ENCODE assay signal across 13 cellular contexts in genomic region chr10:44628921-44629320, GRCh38.
DNase-seq lines count a peak whose midpoint lies in the region; ATAC-seq and TF ChIP-seq lines count a peak whose summit lies in the region.
"Had no signal": no experiment of that assay in that cellular context is flagged by ENCODE, and none has a peak within 500 bp of the region (broad histone marks: within the 10 kb centered on the region; RNA-seq: fewer than 3 reads in every experiment).

No MANE protein-coding gene starts in this region.

- no peaks in the 10 kb centered on the region; a peak in 1 of 5 replicates for H3K9me3 Mint-ChIP-seq in H9
- peaks cover 0 to 1% of the 10 kb centered on the region in 2 donors for H3K9me3 Mint-ChIP-seq in activated T-cell treated with anti-CD3 and anti-CD28 coated beads, Interleukin-2, amount 50 U/mL, for 72 hours
- H3K9me3 Mint-ChIP-seq: stimulated activated naive CD8-positive, alpha-beta T cell treated with anti-CD3 and anti-CD28 coated beads, Interleukin-15, Interleukin-2, amounts not matched to agents 100 ng/mL and 50 ng/mL, for 24 hours had no signal

- no peaks in the 10 kb centered on the region for H3K79me1 ChIP-seq in H9 (ENCODE audit: insufficient read depth, low read depth, low read length, poor library complexity, severe bottlenecking)

- peak overlapping the region in 1 of 3 experiments; percentile 79; a peak in 1 of 7 replicates for H3K27ac Mint-ChIP-seq in H9
- no peak overlapping the region for H3K27ac Mint-ChIP-seq in activated T-cell treated with anti-CD3 and anti-CD28 coated beads, Interleukin-2, amount 50 U/mL, for 72 hours
- H3K27ac Mint-ChIP-seq: stimulated activated naive CD8-positive, alpha-beta T cell treated with anti-CD3 and anti-CD28 coated beads, Interleukin-15, Interleukin-2, amounts not matched to agents 100 ng/mL and 50 ng/mL, for 24 hours had no signal

- H3K4me3 ChIP-seq in WERI-Rb-1 (ENCODE audit: low read depth, low read length): no peak overlapping the region

- H2BK120ac ChIP-seq in H9 (ENCODE audit: low read depth, low read length, poor library complexity, severe bottlenecking): no peak overlapping the region

- no peak overlapping the region for H2BK5ac ChIP-seq in H9 (ENCODE audit: insufficient read length, low read length)

- TF ChIP-seq CTCF in H9 (conservative IDR thresholded peaks at IDR 0.05) (no peak), WERI-Rb-1 (IDR thresholded peaks at IDR 0.05; ENCODE audit: low read depth, low read length) (no peak)

- no peak overlapping the region for H4K5ac ChIP-seq in H9 (ENCODE audit: insufficient read length, low read depth, low read length)

- H3K18ac ChIP-seq in H9 (ENCODE audit: insufficient read length, low read depth, low read length): no peak overlapping the region

- no peak overlapping the region for H3K23ac ChIP-seq in H9 (ENCODE audit: insufficient read length, low read depth, low read length)

- peaks cover 0 to 4% of the 10 kb centered on the region in 2 experiments; a peak in 3 of 4 replicates for H3K4me1 Mint-ChIP-seq in H9
- H3K4me1 Mint-ChIP-seq in activated T-cell treated with anti-CD3 and anti-CD28 coated beads, Interleukin-2, amount 50 U/mL, for 72 hours (ENCODE audit: low read depth): no peaks in the 10 kb centered on the region

- H3K27me3 ChIP-seq in H9 (ENCODE audit: insufficient read depth, low read length): no peaks in the 10 kb centered on the region
- peaks cover 23% of the 10 kb centered on the region for H3K27me3 ChIP-seq in WERI-Rb-1 (ENCODE audit: insufficient read depth, low read depth, severe bottlenecking)

- no peak overlapping the region for H2BK12ac ChIP-seq in H9 (ENCODE audit: insufficient read length, low read depth, low read length)

- no peaks in the 10 kb centered on the region for H4K20me1 ChIP-seq in H9 (ENCODE audit: control insufficient read depth, insufficient read depth, insufficient read length)

- H3K36me3 ChIP-seq in WERI-Rb-1: no peaks in the 10 kb centered on the region

- H3K9me3 ChIP-seq in H9 (ENCODE audit: control insufficient read depth, low read depth, low read length) (no peaks in the 10 kb centered on the region), WERI-Rb-1 (ENCODE audit: severe bottlenecking) (no peaks in the 10 kb centered on the region)

- no peaks in the 10 kb centered on the region for H3K36me3 Mint-ChIP-seq in H9 (ENCODE audit: insufficient read depth in 1 of 3, low read depth in 3 of 3)
- no peaks in the 10 kb centered on the region for H3K36me3 Mint-ChIP-seq in activated T-cell treated with anti-CD3 and anti-CD28 coated beads, Interleukin-2, amount 50 U/mL, for 72 hours (ENCODE audit: insufficient read depth in 2 of 2)

- H4K91ac ChIP-seq in H9 (ENCODE audit: insufficient read length, low read depth, low read length): no peak overlapping the region

- H3K4me1 ChIP-seq in H9 (ENCODE audit: insufficient read depth, low read length): peaks cover 5% of the 10 kb centered on the region

- no peak overlapping the region for H3T11ph ChIP-seq in H9 (ENCODE audit: low read length)

- no CpG with 5 or more reads among the region's 2 CpGs for WGBS in H9 (ENCODE audit: extremely low coverage, insufficient read length, low lambda C conversion rate)

- no peak overlapping the region for H2AK5ac ChIP-seq in H9 (ENCODE audit: insufficient read length, low read length)

- no peak overlapping the region for H3K9ac ChIP-seq in H9 (ENCODE audit: extremely low read depth, insufficient read length, low read length)

- H3K14ac ChIP-seq in H9 (ENCODE audit: insufficient read depth, low read length): no peak overlapping the region

- H3K4ac ChIP-seq in H9 (ENCODE audit: low read depth, low read length): no peak overlapping the region

- H3K27me3 Mint-ChIP-seq in H9 (ENCODE audit: low read depth): no peaks in the 10 kb centered on the region; the same call in none of the 2 replicates
- H3K27me3 Mint-ChIP-seq in activated T-cell treated with anti-CD3 and anti-CD28 coated beads, Interleukin-2, amount 50 U/mL, for 72 hours (ENCODE audit: low read depth): no peaks in the 10 kb centered on the region
- H3K27me3 Mint-ChIP-seq: stimulated activated naive CD8-positive, alpha-beta T cell treated with anti-CD3 and anti-CD28 coated beads, Interleukin-15, Interleukin-2, amounts not matched to agents 100 ng/mL and 50 ng/mL, for 24 hours had no signal

- peak; percentile 51 for DNase-seq in A172 (ENCODE audit: low spot score)
- DNase-seq in H9: no peak
- peak; percentile 58 for DNase-seq in astrocyte of the hippocampus (ENCODE audit: low read depth, low spot score)
- DNase-seq in iris pigment epithelial cell (ENCODE audit: low read depth): peak; percentile 91
- no peak for DNase-seq in WERI-Rb-1
- no peak for DNase-seq in activated T-cell treated with anti-CD3 and anti-CD28 coated beads, Interleukin-2, amount 50 U/mL, for 72 hours
- DNase-seq: anterior cingulate cortex, C1 segment of cervical spinal cord, NCI-H526, T-helper 1 cell had no signal

- H4K8ac ChIP-seq in H9 (replicated peaks; ENCODE audit: insufficient read length, low read depth, low read length): no peak overlapping the region

- no peak for ATAC-seq in HG03039 (IDR thresholded peaks at IDR 0.05; ENCODE audit: unreplicated experiment)
- no peak for ATAC-seq in GM21367 (IDR thresholded peaks at IDR 0.05; ENCODE audit: unreplicated experiment)
- ATAC-seq in activated T-cell treated with anti-CD3 and anti-CD28 coated beads, Interleukin-2, amount 50 U/mL, for 72 hours (replicated peaks in 1 of 2): no peak

- no peak overlapping the region for H3K56ac ChIP-seq in H9 (ENCODE audit: insufficient read length, low read depth, low read length)

- no peak overlapping the region for H2BK20ac ChIP-seq in H9 (ENCODE audit: low read depth, low read length, poor library complexity, severe bottlenecking)

- peak overlapping the region; percentile 50 for H2AFZ ChIP-seq in H9 (ENCODE audit: low read length)

- no peak overlapping the region for H3K4me3 Mint-ChIP-seq in H9
- H3K4me3 Mint-ChIP-seq in activated T-cell treated with anti-CD3 and anti-CD28 coated beads, Interleukin-2, amount 50 U/mL, for 72 hours: no peak overlapping the region
- H3K4me3 Mint-ChIP-seq: stimulated activated naive CD8-positive, alpha-beta T cell treated with anti-CD3 and anti-CD28 coated beads, Interleukin-15, Interleukin-2, amounts not matched to agents 100 ng/mL and 50 ng/mL, for 24 hours had no signal

- no peaks in the 10 kb centered on the region for H3K79me2 ChIP-seq in H9 (ENCODE audit: insufficient read depth, low read length)

- no peak overlapping the region for H3K4me2 ChIP-seq in H9 (ENCODE audit: insufficient read depth, insufficient read length, low read length)

- no peak overlapping the region for H2BK15ac ChIP-seq in H9 (ENCODE audit: low read depth, low read length)

- H3K27ac ChIP-seq in H9 (ENCODE audit: insufficient read length, low read depth, low read length) (no peak overlapping the region), WERI-Rb-1 (no peak overlapping the region)

- no peaks in the 10 kb centered on the region for H3K23me2 ChIP-seq in H9 (ENCODE audit: insufficient read length, low read depth, low read length, poor library complexity, severe bottlenecking)

Comparison
In these comparisons a context has a peak if more than half of its experiments do, and no peak if none do; other contexts are left out.
1. DNase-seq: peak in A172 (single experiment), astrocyte of the hippocampus (single experiment) and iris pigment epithelial cell (single experiment); none in H9 (single experiment), WERI-Rb-1 (single experiment) and activated T-cell treated with anti-CD3 and anti-CD28 coated beads, Interleukin-2, amount 50 U/mL, for 72 hours (0 of 2).